ENCODE assay signal across 32 cellular contexts in genomic region chr10:95096143-95096542, GRCh38. TPM values are rescaled to one million over a fixed set of nuclear protein-coding genes. Genes with fewer than 3 reads are reported as not detected.
"Had no signal": no experiment of that assay in that cellular context is flagged by ENCODE, and none has a peak within 500 bp of the region (broad histone marks: within the 10 kb centered on the region; RNA-seq: fewer than 3 reads in every experiment).

No MANE protein-coding gene starts in this region.

- H3K4me1 ChIP-seq: esophagus muscularis mucosa, foreskin keratinocyte, heart right ventricle, prostate gland, right atrium auricular region, testis, tibial artery, upper lobe of right lung, vagina had no signal

- H3K36me3 ChIP-seq: esophagus muscularis mucosa, heart right ventricle, prostate gland, right atrium auricular region, tibial artery, upper lobe of right lung, vagina had no signal

- H3K27me3 ChIP-seq: esophagus muscularis mucosa, foreskin keratinocyte, heart right ventricle, right atrium auricular region, testis, tibial artery, upper lobe of right lung, vagina had no signal

- FAIRE-seq: endothelial cell of umbilical vein, islet of Langerhans had no signal

- ATAC-seq: foreskin keratinocyte; heart right ventricle; naive thymus-derived CD4-positive, alpha-beta T cell; sciatic nerve; stimulated activated effector memory CD8-positive, alpha-beta T cell treated with anti-CD3 and anti-CD28 coated beads, Interleukin-12 subunit alpha, Interleukin-12 subunit beta, amount 100 ng/mL, for 72 hours; upper lobe of right lung had no signal

- H3K4me1 Mint-ChIP-seq: memory B cell; naive thymus-derived CD4-positive, alpha-beta T cell; nephron; stimulated activated effector memory CD8-positive, alpha-beta T cell treated with anti-CD3 and anti-CD28 coated beads, Interleukin-12 subunit alpha, Interleukin-12 subunit beta, amount 100 ng/mL, for 72 hours had no signal

- H3K27ac ChIP-seq: coronary artery, esophagus muscularis mucosa, foreskin keratinocyte, heart right ventricle, prostate gland, right atrium auricular region, testis, tibial artery, upper lobe of right lung, vagina had no signal

- H3K36me3 Mint-ChIP-seq: memory B cell; naive thymus-derived CD4-positive, alpha-beta T cell; stimulated activated effector memory CD8-positive, alpha-beta T cell treated with anti-CD3 and anti-CD28 coated beads, Interleukin-12 subunit alpha, Interleukin-12 subunit beta, amount 100 ng/mL, for 72 hours had no signal

- H3K4me3 ChIP-seq: coronary artery, esophagus muscularis mucosa, heart right ventricle, lung, prostate gland, right atrium auricular region, testis, tibial artery, upper lobe of right lung, vagina had no signal

- H3K9me3 ChIP-seq: esophagus muscularis mucosa, prostate gland, right atrium auricular region, testis, tibial artery, upper lobe of right lung, vagina had no signal

- H3K27me3 Mint-ChIP-seq: memory B cell; naive thymus-derived CD4-positive, alpha-beta T cell had no signal

- DNase-seq: dermis blood vessel endothelial cell; effector memory CD4-positive, alpha-beta T cell; foreskin keratinocyte; glutamatergic neuron; heart right ventricle; hippocampal formation; kidney glomerular epithelial cell; naive thymus-derived CD4-positive, alpha-beta T cell; nucleus accumbens; stimulated activated CD4-positive, alpha-beta T cell treated with anti-CD3 and anti-CD28 coated beads, Interleukin-2, amount 100 ng/mL, for 24 hours; stimulated activated CD4-positive, alpha-beta T cell treated with anti-CD3 and anti-CD28 coated beads, Interleukin-4, amount 100 ng/mL, for 24 hours; stimulated activated naive CD4-positive, alpha-beta T cell treated with Interleukin-2 at 50 U/mL for 16 hours; substantia nigra; testis; tibial artery; upper lobe of right lung had no signal

- H3K4me3 Mint-ChIP-seq: memory B cell; naive thymus-derived CD4-positive, alpha-beta T cell; nephron; stimulated activated effector memory CD8-positive, alpha-beta T cell treated with anti-CD3 and anti-CD28 coated beads, Interleukin-12 subunit alpha, Interleukin-12 subunit beta, amount 100 ng/mL, for 72 hours had no signal

- H3K9me3 Mint-ChIP-seq: memory B cell had no signal

RNA-seq across cellular contexts. Expression of gene CYP2C8, which starts 26.8 kb away (rescaled TPM):
- total RNA-seq: chondrocyte, endothelial cell of umbilical vein, epithelial cell of proximal tubule, esophagus muscularis mucosa, osteocyte, right atrium auricular region, vagina had no signal
- polyA plus RNA-seq: fibroblast of lung; foreskin keratinocyte; naive thymus-derived CD4-positive, alpha-beta T cell had no signal
